14 cellular contexts compared by ENCODE assay signal in genomic region chr9:32928145-32928763, GRCh38.
A peak's percentile ranks its signal among the peaks of the same experiment; 100 is the strongest.
DNase-seq lines count a peak whose midpoint lies in the region; ATAC-seq, FAIRE-seq and TF ChIP-seq lines count a peak whose summit lies in the region.
"Had no signal": no experiment of that assay in that cellular context is flagged by ENCODE, and none has a peak within 500 bp of the region (broad histone marks: within the 10 kb centered on the region; RNA-seq: fewer than 3 reads in every experiment).

No MANE protein-coding gene starts in this region.

- DNase-seq in Calu3: peak; percentile 47
- DNase-seq in HT1080 (ENCODE audit: low read depth): peak; percentile 11
- no peak for DNase-seq in T-helper 17 cell
- peak; percentile 52 for DNase-seq in foreskin melanocyte
- DNase-seq in HPDE6-E6E7 (ENCODE audit: extremely low spot score): no peak
- DNase-seq in H54 (ENCODE audit: insufficient read length, low spot score): no peak
- DNase-seq: activated CD4-positive, alpha-beta T cell treated with anti-CD3 and anti-CD28 coated beads, Interleukin-2, amount 10 ng/mL, durations not matched to agents 24 days and 14 days; NCI-H510A; retina had no signal

- intact Hi-C loops in Calu3 (cut with micrococcal nuclease; ENCODE audit: unreplicated experiment): no loop called here

- BruUV-seq in Calu3 (replicated peaks; lab: Mats Ljungman, UMichigan): no TSS peak

- H3K27ac Mint-ChIP-seq in Calu3 (ENCODE audit: unreplicated experiment) (peak overlapping the region; percentile 73), T-helper 17 cell (peak overlapping the region; percentile 78)
- H3K27ac Mint-ChIP-seq: activated CD4-positive, alpha-beta T cell treated with anti-CD3 and anti-CD28 coated beads, Interleukin-2, amount 10 ng/mL, durations not matched to agents 24 days and 14 days; brain had no signal

- CTCF ChIA-PET in Calu3 (lab: Charles Lee): interaction anchor here (0.7 kb wide), 2 partner anchors 96 to 199 kb away, joined by 3 to 4 read pairs; no protein-coding TSS in a partner anchor

- no peak for TF ChIP-seq POLR2A in H54 (IDR thresholded peaks at IDR 0.05; ENCODE audit: low read depth, low read length)

- peaks cover 17% of the 10 kb centered on the region for H3K4me1 Mint-ChIP-seq in Calu3 (ENCODE audit: low read depth, unreplicated experiment)
- H3K4me1 Mint-ChIP-seq in T-helper 17 cell: peaks cover 3% of the 10 kb centered on the region
- H3K4me1 Mint-ChIP-seq: activated CD4-positive, alpha-beta T cell treated with anti-CD3 and anti-CD28 coated beads, Interleukin-2, amount 10 ng/mL, durations not matched to agents 24 days and 14 days; brain had no signal

- H3K4me3 Mint-ChIP-seq in Calu3 (ENCODE audit: low read depth, unreplicated experiment): peak overlapping the region; percentile 33
- no peak overlapping the region for H3K4me3 Mint-ChIP-seq in T-helper 17 cell
- H3K4me3 Mint-ChIP-seq: activated CD4-positive, alpha-beta T cell treated with anti-CD3 and anti-CD28 coated beads, Interleukin-2, amount 10 ng/mL, durations not matched to agents 24 days and 14 days; brain had no signal

- H3K27me3 Mint-ChIP-seq in Calu3 (ENCODE audit: unreplicated experiment): no peaks in the 10 kb centered on the region
- peaks cover 30% of the 10 kb centered on the region for H3K27me3 Mint-ChIP-seq in T-helper 17 cell
- H3K27me3 Mint-ChIP-seq: brain had no signal

- TF ChIP-seq CTCF in Calu3 (IDR thresholded peaks at IDR 0.05; ENCODE audit: unreplicated experiment): no peak

- H3K9me3 ChIP-seq in T-helper 17 cell (ENCODE audit: control insufficient read depth, low read length, poor library complexity, severe bottlenecking): no peaks in the 10 kb centered on the region
- H3K9me3 ChIP-seq: BLaER1, SJCRH30 had no signal

- H3K9me3 Mint-ChIP-seq in Calu3 (ENCODE audit: low read depth, unreplicated experiment): no peaks in the 10 kb centered on the region
- H3K9me3 Mint-ChIP-seq: activated CD4-positive, alpha-beta T cell treated with anti-CD3 and anti-CD28 coated beads, Interleukin-2, amount 10 ng/mL, durations not matched to agents 24 days and 14 days; brain had no signal

- ATAC-seq in T-helper 17 cell (no peak), HG02763 (IDR thresholded peaks at IDR 0.05; ENCODE audit: unreplicated experiment) (no peak), HG02938 (IDR thresholded peaks at IDR 0.05; ENCODE audit: unreplicated experiment) (no peak)

- H3K36me3 Mint-ChIP-seq in Calu3 (ENCODE audit: insufficient read depth, unreplicated experiment): no peaks in the 10 kb centered on the region
- H3K36me3 Mint-ChIP-seq in T-helper 17 cell (ENCODE audit: low read depth): no peaks in the 10 kb centered on the region
- H3K36me3 Mint-ChIP-seq: brain had no signal

- no peak for FAIRE-seq in H54 (lab: Jason Lieb, UNC)

Comparison
In these comparisons a context has a peak if more than half of its experiments do, and no peak if none do; other contexts are left out.
1. DNase-seq: peak in Calu3 (single experiment), HT1080 (single experiment) and foreskin melanocyte (single experiment); none in T-helper 17 cell (0 of 3), HPDE6-E6E7 (single experiment) and H54 (single experiment).